Comparison of ENCODE assay signal across 21 cellular contexts in genomic region chr7:27605283-27605682, GRCh38. TPM values are rescaled to one million over a fixed set of nuclear protein-coding genes. Genes with fewer than 3 reads are reported as not detected.
DNase-seq lines count a peak whose midpoint lies in the region; ATAC-seq, FAIRE-seq and TF ChIP-seq lines count a peak whose summit lies in the region.
"Had no signal": no experiment of that assay in that cellular context is flagged by ENCODE, and none has a peak within 500 bp of the region (broad histone marks: within the 10 kb centered on the region; RNA-seq: fewer than 3 reads in every experiment).

No MANE protein-coding gene starts in this region.

- no peaks in the 10 kb centered on the region for H3K36me3 ChIP-seq in HUES6 (ENCODE audit: control insufficient read depth, insufficient read depth, low read length)
- no peaks in the 10 kb centered on the region for H3K36me3 ChIP-seq in SK-N-MC (ENCODE audit: insufficient read depth, low read length)
- H3K36me3 ChIP-seq in iPS-18a (ENCODE audit: control insufficient read depth, low read depth, low read length) = no peaks in the 10 kb centered on the region
- H3K36me3 ChIP-seq: BLaER1, HAP-1, spleen, uterus had no signal

- H3K27me3 ChIP-seq in HUES6 (ENCODE audit: control insufficient read depth, insufficient read depth, low read length) (no peaks in the 10 kb centered on the region), iPS-18a (ENCODE audit: control insufficient read depth, insufficient read depth, low read length) (no peaks in the 10 kb centered on the region)
- H3K27me3 ChIP-seq: BLaER1, spleen, uterus had no signal

- peak; percentile 7 to 24 for DNase-seq in A549 (ENCODE audit: low read depth in 1 of 2, low spot score in 1 of 2)
- DNase-seq in SK-N-MC (ENCODE audit: low read depth, low spot score) = peak; percentile 20
- DNase-seq in NCI-H446 treated with DMSO at 0.1 percent for 48 hours (lab: John Stamatoyannopoulos, UW) = no peak
- no peak for DNase-seq in HK-2 (ENCODE audit: unreplicated experiment)
- DNase-seq in activated effector memory CD4-positive, alpha-beta T cell treated with Interleukin-2 at 50 U/mL for 16 hours = no peak
- DNase-seq: activated CD8-positive, alpha-beta memory T cell treated with anti-CD3 and anti-CD28 coated beads for 24 hours; activated T-cell treated with anti-CD3 and anti-CD28 coated beads, Interleukin-2, amount 50 U/mL, for 48 hours; NCI-H1048; NCI-H2029; psoas muscle; spleen; stimulated activated CD4-positive, alpha-beta T cell treated with anti-CD3 and anti-CD28 coated beads, Interleukin-4, amount 100 ng/mL, for 4 hours; uterus had no signal

- WGBS in A549 (ENCODE audit: missing lambda C conversion rate) = 3% methylated on average over 2 of the region's 2 CpGs

- FAIRE-seq in A549 (lab: Jason Lieb, UNC) = no peak
- FAIRE-seq: D721Med had no signal

- TF ChIP-seq POLR2A in A549 (IDR thresholded peaks at IDR 0.05; ENCODE audit: low read length) = no peak

- CTCF ChIA-PET in A549 (lab: Yijun Ruan, JAX) = interaction anchor here (0.5 to 3.8 kb wide), 19 partner anchors 13 to 1034 kb away, joined by 3 to 25 read pairs (median 5); partner anchors contain the start of gene HOXA13

- H3K4me2 ChIP-seq in A549 = peak overlapping the region; percentile 75
- H3K4me2 ChIP-seq: BLaER1 had no signal

- no peak for TF ChIP-seq CTCF in A549 (IDR thresholded peaks at IDR 0.05)

- H3K9ac ChIP-seq in HUES6 (ENCODE audit: low read length) (no peak overlapping the region), SK-N-MC (ENCODE audit: insufficient read length) (no peak overlapping the region), iPS-18a (ENCODE audit: low read length) (no peak overlapping the region)
- H3K9ac ChIP-seq: BLaER1 had no signal

- H3K9me3 ChIP-seq in A549 (no peaks in the 10 kb centered on the region), HUES6 (ENCODE audit: control insufficient read depth, insufficient read depth, low read depth, low read length) (no peaks in the 10 kb centered on the region), SK-N-MC (ENCODE audit: low read depth, low read length) (no peaks in the 10 kb centered on the region), iPS-18a (ENCODE audit: control insufficient read depth, low read depth, low read length) (no peaks in the 10 kb centered on the region)
- H3K9me3 ChIP-seq: BLaER1, HAP-1, psoas muscle, spleen, uterus had no signal

- ATAC-seq in A549 (no peak), HG02571 (IDR thresholded peaks at IDR 0.05; ENCODE audit: unreplicated experiment) (no peak)
- ATAC-seq: activated CD4-positive, CD25-positive, alpha-beta regulatory T cell treated with anti-CD3 and anti-CD28 coated beads, Interleukin-2, amount 50 U/mL, for 24 hours; psoas muscle had no signal

- H3K4me1 ChIP-seq in A549 = peaks cover 69% of the 10 kb centered on the region
- H3K4me1 ChIP-seq in HUES6 (ENCODE audit: control insufficient read depth, insufficient read depth, low read length) = peaks cover 64% of the 10 kb centered on the region
- peaks cover 65% of the 10 kb centered on the region for H3K4me1 ChIP-seq in iPS-18a (ENCODE audit: control insufficient read depth, low read depth, low read length)
- H3K4me1 ChIP-seq: BLaER1, uterus had no signal

- H3K27ac ChIP-seq in A549 = peak overlapping the region; percentile 53 to 79
- peak overlapping the region; percentile 81; the same call in 1 of the 2 replicates for H3K27ac ChIP-seq in HUES6 (ENCODE audit: low read depth, low read length)
- peak overlapping the region; percentile 53; the same call in 1 of the 2 replicates for H3K27ac ChIP-seq in SK-N-MC
- H3K27ac ChIP-seq in iPS-18a (ENCODE audit: low read length) = no peak overlapping the region
- H3K27ac ChIP-seq: BLaER1, HL-60, psoas muscle, spleen, uterus had no signal

- no peak for TF ChIP-seq RAD21 in A549 (conservative IDR thresholded peaks at IDR 0.05 in 1 of 2, IDR thresholded peaks at IDR 0.05 in 1 of 2)

- POLR2A ChIA-PET in A549 (lab: Yijun Ruan, JAX) = interaction anchor here (0.6 to 1.0 kb wide), 2 partner anchors 50 to 370 kb away, joined by 3 to 6 read pairs; no protein-coding TSS in a partner anchor

- TF ChIP-seq EP300 in A549 (IDR thresholded peaks at IDR 0.05) = no peak

- H3K4me3 ChIP-seq in A549 (peak overlapping the region; percentile 44), HUES6 (ENCODE audit: low read depth, low read length) (peak overlapping the region; percentile 11; the same call in 1 of the 2 replicates), SK-N-MC (peak overlapping the region; percentile 52), iPS-18a (ENCODE audit: low read length) (peak overlapping the region; percentile 52)
- H3K4me3 ChIP-seq: BLaER1, HAP-1, psoas muscle, spleen, uterus had no signal

TF ChIP-seq in A549, 52 proteins besides CTCF, POLR2A, EP300 and RAD21:
- no peak for TF ChIP-seq MAZ (IDR thresholded peaks at IDR 0.05; ENCODE audit: borderline replicate concordance, low read depth, low read length)
- no peak for TF ChIP-seq CHD2 (IDR thresholded peaks at IDR 0.05; ENCODE audit: low read length, partially characterized antibody)
- TF ChIP-seq PBX3 (IDR thresholded peaks at IDR 0.05) = no peak

RNA-seq across cellular contexts. Expression of gene HIBADH, which starts 57.4 kb away (rescaled TPM):
- 108 and 118 TPM in 2 replicates for polyA plus RNA-seq in A549 (2011; rRNA removed)
- polyA plus RNA-seq in A549 (2012; cell fraction: cytosol; rRNA removed) = 39.3 and 43.4 TPM in 2 replicates
- polyA plus RNA-seq in A549 (2012; cell fraction: nucleus; rRNA removed) = 12.1 and 19.5 TPM in 2 replicates
- polyA plus RNA-seq in A549 (2017; fragmentation: RNase III; extraction: RNeasy Plus Mini Kit Qiagen cat#74134 plus additional on column Dnase treatment) = 43.4 to 49.6 TPM (median 49.5 TPM) in 3 replicates
- polyA minus RNA-seq in A549 (2011; rRNA and poly(A)+ RNA removed) = 27.7 and 29.1 TPM in 2 replicates

Comparison
In these comparisons a context has a peak if more than half of its experiments do, and no peak if none do; other contexts are left out.
1. DNase-seq: peak in A549 (2 of 2) and SK-N-MC (single experiment); none in NCI-H446 treated with DMSO at 0.1 percent for 48 hours (single experiment), HK-2 (single experiment) and activated effector memory CD4-positive, alpha-beta T cell treated with Interleukin-2 at 50 U/mL for 16 hours (single experiment).
2. Peak in every context shown above with its lines, with median percentiles within 50 percentile points of each other: H3K4me3 ChIP-seq.